Comparison of ENCODE assay signal across 24 cellular contexts in the genomic region with DNA sequence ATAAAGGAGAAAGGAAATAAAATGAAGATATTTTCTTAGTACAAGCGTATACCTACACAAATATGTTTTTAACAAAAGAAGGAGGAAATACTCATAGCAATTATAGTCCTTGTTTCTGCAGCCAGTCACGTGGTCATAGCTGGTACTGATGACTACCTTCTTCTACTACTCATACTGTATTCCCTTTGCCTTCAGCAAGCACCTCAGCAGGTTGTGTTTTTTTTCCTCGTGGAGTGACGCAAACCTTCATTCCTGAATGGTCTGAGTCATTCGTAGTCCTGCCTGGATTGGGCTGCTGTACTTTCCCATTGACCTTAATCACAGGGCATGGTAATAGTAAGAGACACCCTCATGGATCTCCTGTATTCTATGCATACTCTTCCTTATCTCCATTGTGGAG. TPM values are rescaled to one million over a fixed set of nuclear protein-coding genes. Genes with fewer than 3 reads are reported as not detected.
DNase-seq lines count a peak whose midpoint lies in the region; ATAC-seq and TF ChIP-seq lines count a peak whose summit lies in the region.
"Had no signal": no experiment of that assay in that cellular context is flagged by ENCODE, and none has a peak within 500 bp of the region (broad histone marks: within the 10 kb centered on the region; RNA-seq: fewer than 3 reads in every experiment).

No MANE protein-coding gene starts in this region.

- H3K4me1 ChIP-seq in hepatocyte (ENCODE audit: insufficient read depth) (no peaks in the 10 kb centered on the region), ascending aorta (peaks cover 0 to 3% of the 10 kb centered on the region in 2 donors), Peyer's patch (no peaks in the 10 kb centered on the region)
- H3K4me1 ChIP-seq: lower lobe of right lung, sigmoid colon, upper lobe of left lung had no signal

- intact Hi-C loops in ascending aorta (cut with DNase I): no loop called here

- TF ChIP-seq CTCF in hepatocyte (IDR thresholded peaks at IDR 0.05; ENCODE audit: poor library complexity): no peak
- no peak for TF ChIP-seq CTCF in ascending aorta (IDR thresholded peaks at IDR 0.05)
- no peak for TF ChIP-seq CTCF in Peyer's patch (IDR thresholded peaks at IDR 0.05)

- no peak for TF ChIP-seq POLR2A in Peyer's patch (IDR thresholded peaks at IDR 0.05)

- H2AFZ ChIP-seq in hepatocyte: no peak overlapping the region

- no peak for ATAC-seq in GM21526 (IDR thresholded peaks at IDR 0.05; ENCODE audit: low FRiP score, unreplicated experiment)
- ATAC-seq: lower lobe of right lung had no signal

- H3K27ac ChIP-seq in hepatocyte (no peak overlapping the region), ascending aorta (no peak overlapping the region), Peyer's patch (no peak overlapping the region)
- H3K27ac ChIP-seq: lower lobe of right lung, ovary, sigmoid colon, upper lobe of left lung, VCaP had no signal

- no peaks in the 10 kb centered on the region for H3K9me2 ChIP-seq in hepatocyte (replicated peaks; ENCODE audit: insufficient read depth)

- no peak for TF ChIP-seq RAD21 in Ishikawa (IDR thresholded peaks at IDR 0.05; ENCODE audit: low read depth)

- DNase-seq in DMS53 (lab: John Stamatoyannopoulos, UW): peak; percentile 81
- DNase-seq in astrocyte of the hippocampus (ENCODE audit: low read depth, low spot score): peak; percentile 41
- peak; percentile 20 for DNase-seq in hepatocyte (ENCODE audit: low spot score)
- no peak for DNase-seq in ecto neural progenitor cell (ENCODE audit: low spot score)
- no peak for DNase-seq in ascending aorta (ENCODE audit: low spot score in 2 of 2)
- no peak for DNase-seq in Peyer's patch
- DNase-seq: activated CD4-positive, alpha-beta T cell treated with anti-CD3 and anti-CD28 coated beads, Interleukin-2, amount 50 U/mL, for 48 hours; activated naive CD4-positive, alpha-beta T cell treated with anti-CD3 and anti-CD28 coated beads for 36 hours; activated T-cell treated with anti-CD3 and anti-CD28 coated beads, Interleukin-2, amount 50 U/mL, for 1 hour; CD4-positive, CD25-positive, alpha-beta regulatory T cell; DND-41; erythroblast; H7; lower lobe of right lung; MG63; NCI-H187 treated with DMSO at 0.1 percent for 48 hours; NCI-H446; ovary; Right ventricle myocardium superior; sigmoid colon; upper lobe of left lung had no signal

- H4K20me1 ChIP-seq in hepatocyte (ENCODE audit: insufficient read depth, poor library complexity, severe bottlenecking): no peaks in the 10 kb centered on the region

- H3K9me3 ChIP-seq in hepatocyte (ENCODE audit: low read depth) (no peaks in the 10 kb centered on the region), ascending aorta (no peaks in the 10 kb centered on the region), Peyer's patch (no peaks in the 10 kb centered on the region)
- H3K9me3 ChIP-seq: lower lobe of right lung, MG63, ovary, sigmoid colon, upper lobe of left lung had no signal

- H3K27me3 ChIP-seq in hepatocyte (no peaks in the 10 kb centered on the region), ascending aorta (no peaks in the 10 kb centered on the region), Peyer's patch (no peaks in the 10 kb centered on the region)
- H3K27me3 ChIP-seq: MG63, ovary, sigmoid colon, upper lobe of left lung had no signal

- H3K79me2 ChIP-seq in hepatocyte: no peaks in the 10 kb centered on the region

- H3K4me2 ChIP-seq in hepatocyte: no peak overlapping the region

- H3K36me3 ChIP-seq in hepatocyte (replicated peaks; ENCODE audit: insufficient read depth, low read depth) (no peaks in the 10 kb centered on the region), ascending aorta (no peaks in the 10 kb centered on the region), Peyer's patch (no peaks in the 10 kb centered on the region)
- H3K36me3 ChIP-seq: lower lobe of right lung, MG63, ovary, sigmoid colon, upper lobe of left lung had no signal

- H3K4me3 ChIP-seq in hepatocyte (no peak overlapping the region), ascending aorta (no peak overlapping the region), Peyer's patch (no peak overlapping the region)
- H3K4me3 ChIP-seq: lower lobe of right lung, MG63, ovary, sigmoid colon, upper lobe of left lung had no signal

- 76% methylated on average over 5 of the region's 5 CpGs for WGBS in hepatocyte (ENCODE audit: low lambda C conversion rate, missing lambda C conversion rate)

- TF ChIP-seq EP300 in Ishikawa (IDR thresholded peaks at IDR 0.05; ENCODE audit: borderline replicate concordance): no peak

TF ChIP-seq in Ishikawa, 13 proteins besides CTCF, POLR2A, EP300 and RAD21:
- TF ChIP-seq, protein P1, sequence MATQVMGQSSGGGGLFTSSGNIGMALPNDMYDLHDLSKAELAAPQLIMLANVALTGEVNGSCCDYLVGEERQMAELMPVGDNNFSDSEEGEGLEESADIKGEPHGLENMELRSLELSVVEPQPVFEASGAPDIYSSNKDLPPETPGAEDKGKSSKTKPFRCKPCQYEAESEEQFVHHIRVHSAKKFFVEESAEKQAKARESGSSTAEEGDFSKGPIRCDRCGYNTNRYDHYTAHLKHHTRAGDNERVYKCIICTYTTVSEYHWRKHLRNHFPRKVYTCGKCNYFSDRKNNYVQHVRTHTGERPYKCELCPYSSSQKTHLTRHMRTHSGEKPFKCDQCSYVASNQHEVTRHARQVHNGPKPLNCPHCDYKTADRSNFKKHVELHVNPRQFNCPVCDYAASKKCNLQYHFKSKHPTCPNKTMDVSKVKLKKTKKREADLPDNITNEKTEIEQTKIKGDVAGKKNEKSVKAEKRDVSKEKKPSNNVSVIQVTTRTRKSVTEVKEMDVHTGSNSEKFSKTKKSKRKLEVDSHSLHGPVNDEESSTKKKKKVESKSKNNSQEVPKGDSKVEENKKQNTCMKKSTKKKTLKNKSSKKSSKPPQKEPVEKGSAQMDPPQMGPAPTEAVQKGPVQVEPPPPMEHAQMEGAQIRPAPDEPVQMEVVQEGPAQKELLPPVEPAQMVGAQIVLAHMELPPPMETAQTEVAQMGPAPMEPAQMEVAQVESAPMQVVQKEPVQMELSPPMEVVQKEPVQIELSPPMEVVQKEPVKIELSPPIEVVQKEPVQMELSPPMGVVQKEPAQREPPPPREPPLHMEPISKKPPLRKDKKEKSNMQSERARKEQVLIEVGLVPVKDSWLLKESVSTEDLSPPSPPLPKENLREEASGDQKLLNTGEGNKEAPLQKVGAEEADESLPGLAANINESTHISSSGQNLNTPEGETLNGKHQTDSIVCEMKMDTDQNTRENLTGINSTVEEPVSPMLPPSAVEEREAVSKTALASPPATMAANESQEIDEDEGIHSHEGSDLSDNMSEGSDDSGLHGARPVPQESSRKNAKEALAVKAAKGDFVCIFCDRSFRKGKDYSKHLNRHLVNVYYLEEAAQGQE (IDR thresholded peaks at IDR 0.05; ENCODE audit: low read depth): no peak
- no peak for TF ChIP-seq TAF1 (IDR thresholded peaks at IDR 0.05; ENCODE audit: low read depth)
- no peak for TF ChIP-seq TEAD4 (IDR thresholded peaks at IDR 0.05)
- no peak for TF ChIP-seq ZBTB7A (IDR thresholded peaks at IDR 0.05; ENCODE audit: low read depth)
- TF ChIP-seq, protein P2, sequence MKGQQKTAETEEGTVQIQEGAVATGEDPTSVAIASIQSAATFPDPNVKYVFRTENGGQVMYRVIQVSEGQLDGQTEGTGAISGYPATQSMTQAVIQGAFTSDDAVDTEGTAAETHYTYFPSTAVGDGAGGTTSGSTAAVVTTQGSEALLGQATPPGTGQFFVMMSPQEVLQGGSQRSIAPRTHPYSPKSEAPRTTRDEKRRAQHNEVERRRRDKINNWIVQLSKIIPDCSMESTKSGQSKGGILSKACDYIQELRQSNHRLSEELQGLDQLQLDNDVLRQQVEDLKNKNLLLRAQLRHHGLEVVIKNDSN (IDR thresholded peaks at IDR 0.05): peak; percentile 80
- no peak for TF ChIP-seq YY1 (IDR thresholded peaks at IDR 0.05; ENCODE audit: low read depth)
- TF ChIP-seq, protein P3, sequence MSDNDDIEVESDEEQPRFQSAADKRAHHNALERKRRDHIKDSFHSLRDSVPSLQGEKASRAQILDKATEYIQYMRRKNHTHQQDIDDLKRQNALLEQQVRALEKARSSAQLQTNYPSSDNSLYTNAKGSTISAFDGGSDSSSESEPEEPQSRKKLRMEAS (IDR thresholded peaks at IDR 0.05): no peak
- no peak for TF ChIP-seq NFIC (IDR thresholded peaks at IDR 0.05)
- no peak for TF ChIP-seq FOXM1 (IDR thresholded peaks at IDR 0.05; ENCODE audit: borderline replicate concordance, low read depth)

RNA-seq across cellular contexts. Expression of a gene that starts 25.7 kb away (rescaled TPM):
- total RNA-seq in hepatocyte (17.9 and 29.5 TPM in 2 replicates), ascending aorta (12.6 TPM), Peyer's patch (10 to 100 TPM in 2 of 4 donors, 1 to 10 TPM in 2; 5.0 to 19.4 (median 12.1) TPM)
- polyA plus RNA-seq in hepatocyte: 4.1 and 4.7 TPM in 2 replicates

Comparison
In these comparisons a context has a peak if more than half of its experiments do, and no peak if none do; other contexts are left out.
1. DNase-seq: peak in DMS53 (single experiment), astrocyte of the hippocampus (single experiment) and hepatocyte (single experiment); none in ecto neural progenitor cell (single experiment), ascending aorta (0 of 2) and Peyer's patch (0 of 3).